ENCODE assay signal across 28 cellular contexts in genomic region chr12:15778126-15778525, GRCh38. TPM values are rescaled to one million over a fixed set of nuclear protein-coding genes. Genes with fewer than 3 reads are reported as not detected.
DNase-seq lines count a peak whose midpoint lies in the region; ATAC-seq, FAIRE-seq and TF ChIP-seq lines count a peak whose summit lies in the region.
"Had no signal": no experiment of that assay in that cellular context is flagged by ENCODE, and none has a peak within 500 bp of the region (broad histone marks: within the 10 kb centered on the region; RNA-seq: fewer than 3 reads in every experiment).

No MANE protein-coding gene starts in this region.

- H3K4me3 Mint-ChIP-seq in astrocyte (ENCODE audit: unreplicated experiment) (no peak overlapping the region), nephron progenitor cell (no peak overlapping the region)
- H3K4me3 Mint-ChIP-seq: activated CD8-positive, alpha-beta memory T cell treated with anti-CD3 and anti-CD28 coated beads, Interleukin-2, amount 10 ng/mL, durations not matched to agents 7 days and 5 days; activated T-cell treated with anti-CD3 and anti-CD28 coated beads, Interleukin-2, amount 50 U/mL, for 4 hours; CD14-positive monocyte; H9; immature natural killer cell; memory B cell had no signal

- H3K4me2 ChIP-seq in GM23248 (ENCODE audit: unreplicated experiment) (peak overlapping the region; percentile 84), astrocyte (ENCODE audit: low read length) (peak overlapping the region; percentile 40), skeletal muscle satellite cell (ENCODE audit: low read length) (peak overlapping the region; percentile 58)
- H3K4me2 ChIP-seq: KMS-11 had no signal

- H3K27me3 ChIP-seq in GM23248 (replicated peaks; ENCODE audit: insufficient read depth) (no peaks in the 10 kb centered on the region), astrocyte (ENCODE audit: insufficient read depth, low read length) (no peaks in the 10 kb centered on the region), skeletal muscle satellite cell (ENCODE audit: control insufficient read depth, insufficient read depth, low read length) (no peaks in the 10 kb centered on the region)
- H3K27me3 ChIP-seq: tibial nerve had no signal

- peaks cover 2% of the 10 kb centered on the region for H3K36me3 Mint-ChIP-seq in astrocyte (ENCODE audit: low read depth, unreplicated experiment)
- H3K36me3 Mint-ChIP-seq in nephron progenitor cell (ENCODE audit: low read depth): no peaks in the 10 kb centered on the region
- H3K36me3 Mint-ChIP-seq: activated CD8-positive, alpha-beta memory T cell treated with anti-CD3 and anti-CD28 coated beads, Interleukin-2, amount 10 ng/mL, durations not matched to agents 7 days and 5 days; CD14-positive monocyte; immature natural killer cell; memory B cell had no signal

- H3K27me3 Mint-ChIP-seq in astrocyte (ENCODE audit: low read depth, unreplicated experiment) (no peaks in the 10 kb centered on the region), nephron progenitor cell (ENCODE audit: low read depth, poor library complexity) (no peaks in the 10 kb centered on the region)

- TF ChIP-seq CTCF in astrocyte (IDR thresholded peaks at IDR 0.05; ENCODE audit: insufficient read depth, low read depth, low read length) (no peak), nephron progenitor cell (IDR thresholded peaks at IDR 0.05) (no peak)

- peak; percentile 56 for FAIRE-seq in astrocyte (lab: Jason Lieb, UNC)

- no peak overlapping the region for H2AFZ ChIP-seq in GM23248
- no peak overlapping the region for H2AFZ ChIP-seq in astrocyte (ENCODE audit: low read depth, low read length)
- H2AFZ ChIP-seq: parathyroid adenoma had no signal

- no peak overlapping the region for H3K27ac Mint-ChIP-seq in astrocyte (ENCODE audit: unreplicated experiment)
- H3K27ac Mint-ChIP-seq in nephron progenitor cell: no peak overlapping the region
- H3K27ac Mint-ChIP-seq: activated CD8-positive, alpha-beta memory T cell treated with anti-CD3 and anti-CD28 coated beads, Interleukin-2, amount 10 ng/mL, durations not matched to agents 7 days and 5 days; CD14-positive monocyte; immature natural killer cell; memory B cell had no signal

- peak overlapping the region; percentile 80 for H3K27ac ChIP-seq in GM23248
- peak overlapping the region; percentile 47 for H3K27ac ChIP-seq in astrocyte (ENCODE audit: low read depth, low read length)
- H3K27ac ChIP-seq: KMS-11, parathyroid adenoma had no signal

- H3K9me3 Mint-ChIP-seq in astrocyte (ENCODE audit: unreplicated experiment) (no peaks in the 10 kb centered on the region), nephron progenitor cell (no peaks in the 10 kb centered on the region)
- H3K9me3 Mint-ChIP-seq: activated T-cell treated with anti-CD3 and anti-CD28 coated beads, Interleukin-2, amount 50 U/mL, for 4 hours; CD14-positive monocyte; H9; memory B cell; neural crest cell had no signal

- no peak for ATAC-seq in GM19463 (IDR thresholded peaks at IDR 0.05; ENCODE audit: unreplicated experiment)
- ATAC-seq: activated CD8-positive, alpha-beta memory T cell treated with anti-CD3 and anti-CD28 coated beads, Interleukin-2, amount 10 ng/mL, durations not matched to agents 7 days and 5 days; activated T-cell treated with anti-CD3 and anti-CD28 coated beads, Interleukin-2, amount 50 U/mL, for 4 hours; left lobe of liver had no signal

- H3K9me3 ChIP-seq in GM23248 (ENCODE audit: low read depth) (no peaks in the 10 kb centered on the region), astrocyte (ENCODE audit: insufficient read depth, low read depth, low read length) (no peaks in the 10 kb centered on the region), skeletal muscle satellite cell (replicated peaks; ENCODE audit: low read length) (no peaks in the 10 kb centered on the region)
- H3K9me3 ChIP-seq: Caco-2, tibial nerve had no signal

- no peaks in the 10 kb centered on the region for H3K36me3 ChIP-seq in GM23248 (ENCODE audit: low read depth)
- H3K36me3 ChIP-seq in astrocyte (ENCODE audit: insufficient read depth, low read length): no peaks in the 10 kb centered on the region
- peaks cover 17% of the 10 kb centered on the region for H3K36me3 ChIP-seq in skeletal muscle satellite cell (ENCODE audit: insufficient read depth, low read length)
- H3K36me3 ChIP-seq: tibial nerve had no signal

- DNase-seq in GM23248: peak; percentile 82
- DNase-seq in astrocyte (ENCODE audit: low read depth): peak; percentile 84
- DNase-seq in glomerular visceral epithelial cell (ENCODE audit: extremely low spot score): peak; percentile 35
- no peak for DNase-seq in nephron progenitor cell
- no peak for DNase-seq in NCI-H1417 treated with DMSO at 0.1 percent for 48 hours (lab: John Stamatoyannopoulos, UW)
- DNase-seq: activated CD4-positive, CD25-positive, alpha-beta regulatory T cell; activated CD8-positive, alpha-beta memory T cell treated with anti-CD3 and anti-CD28 coated beads, Interleukin-2, amount 10 ng/mL, durations not matched to agents 7 days and 5 days; activated gamma-delta T cell treated with Interleukin-2 at 50 U/mL for 16 hours; activated T-cell treated with anti-CD3 and anti-CD28 coated beads, Interleukin-2, amount 50 U/mL, for 4 hours; Caco-2; cerebellar nuclear complex; DND-41; dorsolateral prefrontal cortex; H9; immature natural killer cell; NCI-H2029; NCI-H526; right cardiac atrium; stimulated activated CD4-positive, alpha-beta T cell treated with anti-CD3 and anti-CD28 coated beads, Interleukin-4, amount 100 ng/mL, for 4 hours had no signal

- H3K4me1 ChIP-seq in GM23248 (ENCODE audit: insufficient read depth): peaks cover 86% of the 10 kb centered on the region
- peaks cover 51% of the 10 kb centered on the region for H3K4me1 ChIP-seq in astrocyte (ENCODE audit: insufficient read depth, low read length)
- peaks cover 85% of the 10 kb centered on the region for H3K4me1 ChIP-seq in skeletal muscle satellite cell (ENCODE audit: control insufficient read depth, insufficient read depth, low read length)
- H3K4me1 ChIP-seq: parathyroid adenoma had no signal

- no peaks in the 10 kb centered on the region for H4K20me1 ChIP-seq in GM23248 (ENCODE audit: insufficient read depth)
- H4K20me1 ChIP-seq in astrocyte (ENCODE audit: insufficient read depth, low read length): no peaks in the 10 kb centered on the region

- peak overlapping the region; percentile 58 for H3K9ac ChIP-seq in GM23248
- peak overlapping the region; percentile 25 for H3K9ac ChIP-seq in astrocyte (ENCODE audit: low read length)
- H3K9ac ChIP-seq in skeletal muscle satellite cell (ENCODE audit: low read depth, low read length): peak overlapping the region; percentile 32
- H3K9ac ChIP-seq: KMS-11, parathyroid adenoma had no signal

- H3F3A ChIP-seq in GM23248 (ENCODE audit: insufficient read depth): peaks cover 67% of the 10 kb centered on the region

- H3K79me2 ChIP-seq in GM23248 (ENCODE audit: insufficient read depth): peaks cover 95% of the 10 kb centered on the region
- H3K79me2 ChIP-seq in astrocyte (ENCODE audit: insufficient read depth, low read length): peaks cover 92% of the 10 kb centered on the region
- H3K79me2 ChIP-seq: parathyroid adenoma had no signal

- H3K9me2 ChIP-seq in GM23248 (ENCODE audit: insufficient read depth): no peaks in the 10 kb centered on the region

- peak overlapping the region; percentile 58 for H3K4me3 ChIP-seq in GM23248
- H3K4me3 ChIP-seq in astrocyte (ENCODE audit: insufficient read depth, low read depth, low read length): no peak overlapping the region
- H3K4me3 ChIP-seq in skeletal muscle satellite cell (ENCODE audit: low read length): peak overlapping the region; percentile 35
- H3K4me3 ChIP-seq: tibial nerve had no signal

- in situ Hi-C loops in GM23248 (cut with MboI): no loop called here

- 12 to 17% methylated on average over 3 of the region's 3 CpGs for WGBS in GM23248 (ENCODE audit: low coverage in 1 of 2, low lambda C conversion rate in 2 of 2, missing lambda C conversion rate in 2 of 2), 2 experiments

- peaks cover 37% of the 10 kb centered on the region for H3K4me1 Mint-ChIP-seq in astrocyte (ENCODE audit: low read depth, unreplicated experiment)
- H3K4me1 Mint-ChIP-seq in nephron progenitor cell: peaks cover 4% of the 10 kb centered on the region
- H3K4me1 Mint-ChIP-seq: activated CD8-positive, alpha-beta memory T cell treated with anti-CD3 and anti-CD28 coated beads, Interleukin-2, amount 10 ng/mL, durations not matched to agents 7 days and 5 days; CD14-positive monocyte; immature natural killer cell; memory B cell had no signal

RNA-seq across cellular contexts. Expression of gene EPS8, which starts 11.1 kb away (rescaled TPM):
- 107 and 123 TPM in 2 replicates for total RNA-seq in GM23248 (2014; rRNA removed; shearing (Covaris generic))
- 100 and 103 TPM in 2 replicates for polyA plus RNA-seq in GM23248 (2016; fragmentation: Nextera tagmentation; extraction: Ambion mirVana)
- 31.8 and 39.0 TPM in 2 replicates for total RNA-seq in astrocyte
- total RNA-seq in skeletal muscle satellite cell (2012; rRNA removed): 159 and 170 TPM in 2 replicates

Comparison
In these comparisons a context has a peak if more than half of its experiments do, and no peak if none do; other contexts are left out.
1. DNase-seq: peak in GM23248 (single experiment), astrocyte (single experiment) and glomerular visceral epithelial cell (single experiment); none in nephron progenitor cell (single experiment) and NCI-H1417 treated with DMSO at 0.1 percent for 48 hours (single experiment).
2. Peak in every context shown above with its lines, with median percentiles within 50 percentile points of each other: H3K4me2 ChIP-seq and H3K9ac ChIP-seq.